ENCODE assay signal across 7 cellular contexts in the genomic region with DNA sequence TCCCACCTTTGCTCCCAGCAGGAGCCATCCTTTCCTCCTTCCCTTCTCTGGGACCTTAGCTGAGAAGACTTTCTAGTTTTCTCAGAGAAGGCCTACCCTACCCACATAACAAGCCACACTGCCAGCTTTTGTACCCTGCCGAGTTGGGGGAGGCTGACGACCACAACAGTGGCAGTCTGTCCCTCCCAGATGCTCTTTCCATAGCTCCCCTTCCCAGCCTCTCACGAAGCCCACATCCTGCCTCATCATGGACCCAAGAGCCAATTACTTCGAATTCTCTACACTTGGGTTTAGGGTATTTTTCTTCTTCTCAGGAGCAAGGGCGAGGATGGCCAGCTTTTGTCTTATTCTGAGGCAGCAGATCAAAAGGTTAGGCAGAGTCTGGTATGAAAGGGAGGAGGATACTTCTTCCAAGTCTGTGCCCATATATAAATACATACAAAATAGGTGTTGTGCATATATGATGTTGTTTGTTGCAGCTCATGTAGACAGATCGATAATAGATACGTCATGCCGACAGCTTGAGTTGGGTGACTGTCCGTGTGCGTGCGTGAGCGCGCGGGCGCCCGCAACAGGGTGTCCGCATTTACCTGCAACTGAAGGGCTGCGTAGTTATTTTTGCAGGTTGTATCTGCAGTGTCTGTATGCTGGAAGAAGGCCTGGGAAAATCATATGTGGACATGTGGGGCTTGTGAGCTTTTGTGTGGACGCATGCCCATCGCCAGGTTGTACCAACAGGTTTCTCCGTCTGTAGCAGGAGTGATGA. TPM values are rescaled to one million over a fixed set of nuclear protein-coding genes. Genes with fewer than 3 reads are reported as not detected.
A peak's percentile ranks its signal among the peaks of the same experiment; 100 is the strongest.
DNase-seq lines count a peak whose midpoint lies in the region; ATAC-seq and TF ChIP-seq lines count a peak whose summit lies in the region.

No MANE protein-coding gene starts in this region.

- intact Hi-C loops in esophagus muscularis mucosa (cut with DNase I) (no loop called here), sigmoid colon (cut with DNase I) (loop anchor here (2.0 kb wide), 1 partner anchor 66 kb away; the partner anchor contains the start of genes SIAE and SPA17)

- H3K4me3 ChIP-seq in H7 (ENCODE audit: insufficient read depth, low read depth, low read length): peak overlapping the region; percentile 47
- H3K4me3 ChIP-seq in SU-DHL-6 (ENCODE audit: insufficient read depth, low read length, poor library complexity, severe bottlenecking): peak overlapping the region; percentile 72
- H3K4me3 ChIP-seq in esophagus muscularis mucosa: peak overlapping the region; percentile 54 to 69 (median 59)
- H3K4me3 ChIP-seq in sigmoid colon: peak overlapping the region in 3 of 4 donors; percentile 51 to 59 (median 54)

- H4K20me1 ChIP-seq in SU-DHL-6 (ENCODE audit: low read depth, low read length): no peaks in the 10 kb centered on the region

- WGBS in esophagus muscularis mucosa: 80% methylated on average over 21 of the region's 21 CpGs
- 76 to 80% methylated on average over 21 of the region's 21 CpGs for WGBS in sigmoid colon, 2 donors

- H3K27me3 ChIP-seq in H7 (ENCODE audit: control insufficient read depth, insufficient read depth, low read length): peaks cover 80% of the 10 kb centered on the region
- no peaks in the 10 kb centered on the region for H3K27me3 ChIP-seq in SU-DHL-6 (ENCODE audit: low read length)
- H3K27me3 ChIP-seq in esophagus muscularis mucosa: peaks cover 7 to 82% (median 17%) of the 10 kb centered on the region in 4 donors
- H3K27me3 ChIP-seq in sigmoid colon: peaks cover 10 to 54% (median 29%) of the 10 kb centered on the region in 3 donors

- no peaks in the 10 kb centered on the region for H3K79me2 ChIP-seq in SU-DHL-6 (ENCODE audit: insufficient read depth, low read length)

- TF ChIP-seq POLR2A in esophagus muscularis mucosa (IDR thresholded peaks at IDR 0.05; ENCODE audit: low read depth) (no peak), sigmoid colon (IDR thresholded peaks at IDR 0.05) (no peak)

- no peak for ATAC-seq in GM18861 (IDR thresholded peaks at IDR 0.05; ENCODE audit: unreplicated experiment)

- H2AFZ ChIP-seq in SU-DHL-6 (ENCODE audit: low read depth, low read length, severe bottlenecking): peak overlapping the region; percentile 82

- H3K4me1 ChIP-seq in esophagus muscularis mucosa (peaks cover 12 to 21% (median 20%) of the 10 kb centered on the region in 4 donors), sigmoid colon (peaks cover 0 to 16% (median 15%) of the 10 kb centered on the region in 4 donors)

- H3K27ac ChIP-seq in SU-DHL-6 (ENCODE audit: low read depth, low read length): no peak overlapping the region
- H3K27ac ChIP-seq in esophagus muscularis mucosa (replicated peaks in 1 of 4): no peak overlapping the region
- no peak overlapping the region for H3K27ac ChIP-seq in sigmoid colon

- peak overlapping the region; percentile 57 for H3K4me2 ChIP-seq in SU-DHL-6 (ENCODE audit: low read depth, low read length, poor library complexity, severe bottlenecking)

- no peak for DNase-seq in H7
- no peak for DNase-seq in esophagus muscularis mucosa (ENCODE audit: extremely low spot score)
- no peak for DNase-seq in sigmoid colon
- DNase-seq in iPS-NIHi7 (ENCODE audit: extremely low spot score): no peak
- DNase-seq in NCI-H1694 (lab: John Stamatoyannopoulos, UW): no peak

- TF ChIP-seq EP300 in esophagus muscularis mucosa (IDR thresholded peaks at IDR 0.05) (no peak), sigmoid colon (IDR thresholded peaks at IDR 0.05) (no peak)

- H3K36me3 ChIP-seq in H7 (replicated peaks; ENCODE audit: control insufficient read depth, insufficient read depth, low read length) (no peaks in the 10 kb centered on the region), SU-DHL-6 (ENCODE audit: low read length) (no peaks in the 10 kb centered on the region), esophagus muscularis mucosa (no peaks in the 10 kb centered on the region), sigmoid colon (no peaks in the 10 kb centered on the region)

- no peaks in the 10 kb centered on the region for H3F3A ChIP-seq in SU-DHL-6 (ENCODE audit: insufficient read depth)

- no peaks in the 10 kb centered on the region for H3K9me2 ChIP-seq in SU-DHL-6 (replicated peaks; ENCODE audit: insufficient read depth, low read length)

- TF ChIP-seq CTCF in SU-DHL-6 (IDR thresholded peaks at IDR 0.05; ENCODE audit: insufficient read depth, low read length, poor library complexity, severe bottlenecking): no peak
- no peak for TF ChIP-seq CTCF in esophagus muscularis mucosa (IDR thresholded peaks at IDR 0.05)
- TF ChIP-seq CTCF in sigmoid colon (IDR thresholded peaks at IDR 0.05): no peak

- H3K9ac ChIP-seq in SU-DHL-6 (ENCODE audit: low read length): peak overlapping the region; percentile 64

- H3K9me3 ChIP-seq in SU-DHL-6 (ENCODE audit: insufficient read depth, low read length) (no peaks in the 10 kb centered on the region), esophagus muscularis mucosa (no peaks in the 10 kb centered on the region), sigmoid colon (no peaks in the 10 kb centered on the region)

RNA-seq across cellular contexts. Expression of gene NRGN, which starts 0.8 kb away (rescaled TPM):
- 0.80 and 0.85 TPM in 2 replicates for total RNA-seq in H7 (2014; rRNA removed; shearing (Covaris generic))
- total RNA-seq in esophagus muscularis mucosa: 1 to 10 TPM; 1.4 to 2.3 (median 1.6) TPM
- 1 to 10 TPM in 2 of 4 donors, under 1 TPM in 1, not detected in 1; 0.95 to 1.3 (median 1.1) TPM for total RNA-seq in sigmoid colon
- 1 to 10 TPM in 2 of 3 donors, not detected in 1; 1.8 to 7.4 TPM for polyA plus RNA-seq in sigmoid colon

RNA-seq across cellular contexts. Expression of gene VSIG2, which starts 13.2 kb away (rescaled TPM):
- total RNA-seq in H7 (2014; rRNA removed; shearing (Covaris generic)): 0.48 and 0.90 TPM in 2 replicates
- total RNA-seq in esophagus muscularis mucosa (under 1 TPM in 1 of 4 donors, not detected in 3; 0.29 TPM), sigmoid colon (1 to 10 TPM in 1 of 4 donors, under 1 TPM in 2, not detected in 1; 0.36 to 3.0 (median 0.49) TPM)
- polyA plus RNA-seq in sigmoid colon: 10 to 100 TPM; 54.6 to 79.3 (median 66.9) TPM

RNA-seq across cellular contexts. Expression of gene ESAM, which starts 23.2 kb away (rescaled TPM):
- total RNA-seq in H7 (2014; rRNA removed; shearing (Covaris generic)): 0.38 and 0.85 TPM in 2 replicates
- total RNA-seq in esophagus muscularis mucosa (10 to 100 TPM; 10.8 to 52.8 (median 41.1) TPM), sigmoid colon (1 to 10 TPM; 4.6 to 9.7 (median 7.6) TPM)
- 10 to 100 TPM in 1 of 3 donors, 1 to 10 TPM in 2; 2.3 to 14.9 (median 3.6) TPM for polyA plus RNA-seq in sigmoid colon
